Comparison of ENCODE assay signal across 1 cellular context in the genomic region with DNA sequence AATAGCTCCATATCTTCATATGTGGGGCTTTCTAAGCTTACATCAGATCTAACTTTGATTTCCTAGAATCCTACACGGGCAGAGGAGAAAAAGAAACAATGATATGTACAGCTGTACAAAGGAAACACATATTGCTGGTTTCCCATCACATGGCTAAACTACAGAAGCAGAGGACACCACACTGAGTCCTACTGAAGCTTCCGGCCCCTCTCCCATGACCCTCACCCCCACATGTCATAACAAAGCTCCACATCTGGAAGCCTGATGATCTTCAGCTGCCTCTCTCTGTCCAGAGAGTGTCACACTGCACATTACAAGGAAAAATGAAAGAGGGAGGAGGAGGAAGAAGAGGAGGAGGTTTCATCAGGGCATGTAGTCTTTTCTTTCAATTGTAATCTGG.
TF ChIP-seq lines count a peak whose summit lies in the region.

No MANE protein-coding gene starts in this region.

TF ChIP-seq in GM23338, 12 proteins besides CTCF, POLR2A, EP300 and RAD21:
- TF ChIP-seq, protein P1, sequence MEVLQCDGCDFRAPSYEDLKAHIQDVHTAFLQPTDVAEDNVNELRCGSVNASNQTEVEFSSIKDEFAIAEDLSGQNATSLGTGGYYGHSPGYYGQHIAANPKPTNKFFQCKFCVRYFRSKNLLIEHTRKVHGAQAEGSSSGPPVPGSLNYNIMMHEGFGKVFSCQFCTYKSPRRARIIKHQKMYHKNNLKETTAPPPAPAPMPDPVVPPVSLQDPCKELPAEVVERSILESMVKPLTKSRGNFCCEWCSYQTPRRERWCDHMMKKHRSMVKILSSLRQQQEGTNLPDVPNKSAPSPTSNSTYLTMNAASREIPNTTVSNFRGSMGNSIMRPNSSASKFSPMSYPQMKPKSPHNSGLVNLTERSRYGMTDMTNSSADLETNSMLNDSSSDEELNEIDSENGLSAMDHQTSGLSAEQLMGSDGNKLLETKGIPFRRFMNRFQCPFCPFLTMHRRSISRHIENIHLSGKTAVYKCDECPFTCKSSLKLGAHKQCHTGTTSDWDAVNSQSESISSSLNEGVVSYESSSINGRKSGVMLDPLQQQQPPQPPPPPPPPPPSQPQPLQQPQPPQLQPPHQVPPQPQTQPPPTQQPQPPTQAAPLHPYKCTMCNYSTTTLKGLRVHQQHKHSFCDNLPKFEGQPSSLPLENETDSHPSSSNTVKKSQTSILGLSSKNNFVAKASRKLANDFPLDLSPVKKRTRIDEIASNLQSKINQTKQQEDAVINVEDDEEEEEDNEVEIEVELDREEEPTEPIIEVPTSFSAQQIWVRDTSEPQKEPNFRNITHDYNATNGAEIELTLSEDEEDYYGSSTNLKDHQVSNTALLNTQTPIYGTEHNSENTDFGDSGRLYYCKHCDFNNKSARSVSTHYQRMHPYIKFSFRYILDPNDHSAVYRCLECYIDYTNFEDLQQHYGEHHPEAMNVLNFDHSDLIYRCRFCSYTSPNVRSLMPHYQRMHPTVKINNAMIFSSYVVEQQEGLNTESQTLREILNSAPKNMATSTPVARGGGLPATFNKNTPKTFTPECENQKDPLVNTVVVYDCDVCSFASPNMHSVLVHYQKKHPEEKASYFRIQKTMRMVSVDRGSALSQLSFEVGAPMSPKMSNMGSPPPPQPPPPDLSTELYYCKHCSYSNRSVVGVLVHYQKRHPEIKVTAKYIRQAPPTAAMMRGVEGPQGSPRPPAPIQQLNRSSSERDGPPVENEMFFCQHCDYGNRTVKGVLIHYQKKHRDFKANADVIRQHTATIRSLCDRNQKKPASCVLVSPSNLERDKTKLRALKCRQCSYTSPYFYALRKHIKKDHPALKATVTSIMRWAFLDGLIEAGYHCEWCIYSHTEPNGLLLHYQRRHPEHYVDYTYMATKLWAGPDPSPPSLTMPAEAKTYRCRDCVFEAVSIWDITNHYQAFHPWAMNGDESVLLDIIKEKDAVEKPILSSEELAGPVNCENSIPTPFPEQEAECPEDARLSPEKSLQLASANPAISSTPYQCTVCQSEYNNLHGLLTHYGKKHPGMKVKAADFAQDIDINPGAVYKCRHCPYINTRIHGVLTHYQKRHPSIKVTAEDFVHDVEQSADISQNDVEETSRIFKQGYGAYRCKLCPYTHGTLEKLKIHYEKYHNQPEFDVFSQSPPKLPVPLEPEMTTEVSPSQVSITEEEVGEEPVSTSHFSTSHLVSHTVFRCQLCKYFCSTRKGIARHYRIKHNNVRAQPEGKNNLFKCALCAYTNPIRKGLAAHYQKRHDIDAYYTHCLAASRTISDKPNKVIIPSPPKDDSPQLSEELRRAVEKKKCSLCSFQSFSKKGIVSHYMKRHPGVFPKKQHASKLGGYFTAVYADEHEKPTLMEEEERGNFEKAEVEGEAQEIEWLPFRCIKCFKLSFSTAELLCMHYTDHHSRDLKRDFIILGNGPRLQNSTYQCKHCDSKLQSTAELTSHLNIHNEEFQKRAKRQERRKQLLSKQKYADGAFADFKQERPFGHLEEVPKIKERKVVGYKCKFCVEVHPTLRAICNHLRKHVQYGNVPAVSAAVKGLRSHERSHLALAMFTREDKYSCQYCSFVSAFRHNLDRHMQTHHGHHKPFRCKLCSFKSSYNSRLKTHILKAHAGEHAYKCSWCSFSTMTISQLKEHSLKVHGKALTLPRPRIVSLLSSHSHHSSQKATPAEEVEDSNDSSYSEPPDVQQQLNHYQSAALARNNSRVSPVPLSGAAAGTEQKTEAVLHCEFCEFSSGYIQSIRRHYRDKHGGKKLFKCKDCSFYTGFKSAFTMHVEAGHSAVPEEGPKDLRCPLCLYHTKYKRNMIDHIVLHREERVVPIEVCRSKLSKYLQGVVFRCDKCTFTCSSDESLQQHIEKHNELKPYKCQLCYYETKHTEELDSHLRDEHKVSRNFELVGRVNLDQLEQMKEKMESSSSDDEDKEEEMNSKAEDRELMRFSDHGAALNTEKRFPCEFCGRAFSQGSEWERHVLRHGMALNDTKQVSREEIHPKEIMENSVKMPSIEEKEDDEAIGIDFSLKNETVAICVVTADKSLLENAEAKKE (CRISPR knock-in tag; IDR thresholded peaks at IDR 0.05) = no peak
- TF ChIP-seq EZH2 (IDR thresholded peaks at IDR 0.05; ENCODE audit: low read depth, unreplicated experiment) (no peak), ZNF331 (CRISPR knock-in tag; IDR thresholded peaks at IDR 0.05; ENCODE audit: low read depth) (no peak), STAT1 (IDR thresholded peaks at IDR 0.05; ENCODE audit: unreplicated experiment) (no peak), CREB1 (CRISPR knock-in tag; IDR thresholded peaks at IDR 0.05; ENCODE audit: low read depth) (no peak), EZH2phosphoT487 (IDR thresholded peaks at IDR 0.05; ENCODE audit: unreplicated experiment) (no peak)
